In genomic region chr3:64954995-64955636, GRCh38 we compare ENCODE assay signal across 16 cellular contexts.
DNase-seq lines count a peak whose midpoint lies in the region; ATAC-seq, FAIRE-seq and TF ChIP-seq lines count a peak whose summit lies in the region.
"Had no signal": no experiment of that assay in that cellular context is flagged by ENCODE, and none has a peak within 500 bp of the region (broad histone marks: within the 10 kb centered on the region; RNA-seq: fewer than 3 reads in every experiment).

No MANE protein-coding gene starts in this region.

- H3K36me3 ChIP-seq in bronchial epithelial cell (ENCODE audit: control insufficient read depth, insufficient read depth, low read length) (no peaks in the 10 kb centered on the region), HepG2 (replicated peaks in 1 of 2; ENCODE audit: control insufficient read depth in 1 of 2, insufficient read depth in 2 of 2, low read length in 2 of 2) (no peaks in the 10 kb centered on the region), tibial artery (no peaks in the 10 kb centered on the region)
- H3K36me3 ChIP-seq: neutrophil, WERI-Rb-1 had no signal

- in situ Hi-C loops in HepG2 (cut with HindIII; ENCODE audit: extremely low pct_ligation_motif_present, low pct_unique_long_range_greater_than_20kb), result no loop called here
- in situ Hi-C loops in KBM-7 (cut with MboI; ENCODE audit: low pct_unique_long_range_greater_than_20kb, low sequenced_read_pairs), result no loop called here

- TF ChIP-seq POLR2A in HepG2 (IDR thresholded peaks at IDR 0.05; ENCODE audit: insufficient read depth in 1 of 2, low read depth in 2 of 2, low read length in 2 of 2), result no peak

- POLR2A ChIA-PET in HepG2 (lab: Yijun Ruan, JAX), result no interaction called here

- ATAC-seq in HepG2, result no peak

- TF ChIP-seq RAD21 in HepG2 (CRISPR knock-in tag; IDR thresholded peaks at IDR 0.05), result no peak

- H3K4me3 ChIP-seq in bronchial epithelial cell (ENCODE audit: low read depth, low read length), result no peak overlapping the region
- no peak overlapping the region for H3K4me3 ChIP-seq in HepG2 (replicated peaks in 1 of 3; ENCODE audit: insufficient read depth in 1 of 3, low read depth in 2 of 3, low read length in 3 of 3)
- H3K4me3 ChIP-seq in tibial artery, result no peak overlapping the region

- intact Hi-C loops in HepG2 (cut with micrococcal nuclease; ENCODE audit: unreplicated experiment), result no loop called here
- intact Hi-C loops in tibial artery (cut with DNase I; ENCODE audit: low total_unique reads), result no loop called here

- H3K27ac ChIP-seq in HepG2 (ENCODE audit: extremely low read length, insufficient read depth, low read length), result no peak overlapping the region
- H3K27ac ChIP-seq in tibial artery, result peak overlapping the region; percentile 10 to 49
- H3K27ac ChIP-seq: neutrophil, WERI-Rb-1 had no signal

- no peak overlapping the region for H2AFZ ChIP-seq in HepG2 (ENCODE audit: low read length)

- no peak for TF ChIP-seq CTCF in bronchial epithelial cell (IDR thresholded peaks at IDR 0.05; ENCODE audit: insufficient read depth, low read length, severe bottlenecking)
- no peak for TF ChIP-seq CTCF in HepG2 (CRISPR knock-in tag; IDR thresholded peaks at IDR 0.05)
- TF ChIP-seq CTCF in tibial artery (IDR thresholded peaks at IDR 0.05), result no peak

- no peak overlapping the region for H3K4me2 ChIP-seq in HepG2 (ENCODE audit: low read depth, low read length)

- WGBS in HepG2 (ENCODE audit: low lambda C conversion rate), result 0% methylated on average over 4 of the region's 4 CpGs

- CTCF ChIA-PET in HepG2 (lab: Yijun Ruan, JAX; ENCODE audit: low intra/inter-chr PET ratio, low total read pairs), result no interaction called here

- peak; percentile 23 to 52 for DNase-seq in NCI-H2081 (lab: John Stamatoyannopoulos, UW)
- no peak for DNase-seq in NCI-H2081 treated with DMSO at 0.1 percent for 48 hours (lab: John Stamatoyannopoulos, UW)
- DNase-seq in bronchial epithelial cell (ENCODE audit: low read depth), result peak; percentile 8
- DNase-seq in HepG2 (ENCODE audit: low spot score), result no peak
- DNase-seq in tibial artery, result peak; percentile 27 to 72
- DNase-seq in nucleus accumbens (lab: John Stamatoyannopoulos, UW), result no peak
- no peak for DNase-seq in KBM-7
- DNase-seq in NCI-H345 (lab: John Stamatoyannopoulos, UW), result no peak
- DNase-seq: activated naive CD8-positive, alpha-beta T cell treated with anti-CD3 and anti-CD28 coated beads, Interleukin-2, amount 10 ng/mL, durations not matched to agents 7 days and 5 days; HCEC 1CT; islet precursor cell; MM.1S; NCI-H524 treated with DMSO at 0.1 percent for 48 hours; WERI-Rb-1 had no signal

- H3K27me3 ChIP-seq in bronchial epithelial cell (ENCODE audit: control insufficient read depth, insufficient read depth, low read length), result peaks cover 6% of the 10 kb centered on the region
- no peaks in the 10 kb centered on the region for H3K27me3 ChIP-seq in HepG2 (ENCODE audit: control insufficient read depth in 1 of 2, insufficient read depth in 2 of 2, low read length in 2 of 2)
- H3K27me3 ChIP-seq in tibial artery, result no peaks in the 10 kb centered on the region
- H3K27me3 ChIP-seq: neutrophil had no signal

- H3K4me1 ChIP-seq in HepG2 (ENCODE audit: insufficient read depth, low read length) (no peaks in the 10 kb centered on the region), tibial artery (peaks cover 0 to 31% (median 16%) of the 10 kb centered on the region in 4 donors)

- H4K20me1 ChIP-seq in HepG2 (ENCODE audit: insufficient read depth, low read length), result no peaks in the 10 kb centered on the region

- H3K9me3 ChIP-seq in HepG2 (ENCODE audit: low read length) (no peaks in the 10 kb centered on the region), tibial artery (no peaks in the 10 kb centered on the region)
- H3K9me3 ChIP-seq: neutrophil had no signal

- FAIRE-seq in bronchial epithelial cell (lab: Jason Lieb, UNC) (no peak), HepG2 (lab: Jason Lieb, UNC) (no peak)
- FAIRE-seq: A204.1 had no signal

- no peaks in the 10 kb centered on the region for H3K79me2 ChIP-seq in HepG2 (ENCODE audit: insufficient read depth, low read length)

- BruUV-seq in HepG2 (replicated peaks; lab: Mats Ljungman, UMichigan), result no TSS peak

- TF ChIP-seq EP300 in HepG2 (IDR thresholded peaks at IDR 0.05; ENCODE audit: low read depth in 2 of 2, low read length in 2 of 2) (no peak), HepG2 (CRISPR knock-in tag; IDR thresholded peaks at IDR 0.05; ENCODE audit: borderline replicate concordance) (no peak)

- H3K9ac ChIP-seq in HepG2 (ENCODE audit: insufficient read depth, low read depth, low read length), result no peak overlapping the region

TF ChIP-seq in HepG2, 621 proteins besides CTCF, POLR2A, EP300 and RAD21:
- TF ChIP-seq, protein P1, sequence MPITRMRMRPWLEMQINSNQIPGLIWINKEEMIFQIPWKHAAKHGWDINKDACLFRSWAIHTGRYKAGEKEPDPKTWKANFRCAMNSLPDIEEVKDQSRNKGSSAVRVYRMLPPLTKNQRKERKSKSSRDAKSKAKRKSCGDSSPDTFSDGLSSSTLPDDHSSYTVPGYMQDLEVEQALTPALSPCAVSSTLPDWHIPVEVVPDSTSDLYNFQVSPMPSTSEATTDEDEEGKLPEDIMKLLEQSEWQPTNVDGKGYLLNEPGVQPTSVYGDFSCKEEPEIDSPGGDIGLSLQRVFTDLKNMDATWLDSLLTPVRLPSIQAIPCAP (CRISPR knock-in tag; IDR thresholded peaks at IDR 0.05; ENCODE audit: low read depth), result no peak
- TF ChIP-seq ATF7 (IDR thresholded peaks at IDR 0.05) (peak; percentile 51), ATF7 (CRISPR knock-in tag; IDR thresholded peaks at IDR 0.05) (no peak)

Comparison
In these comparisons a context has a peak if more than half of its experiments do, and no peak if none do; other contexts are left out.
1. DNase-seq: peak in NCI-H2081 (2 of 2), bronchial epithelial cell (single experiment) and tibial artery (2 of 2); none in NCI-H2081 treated with DMSO at 0.1 percent for 48 hours (single experiment), HepG2 (single experiment), nucleus accumbens (0 of 56), KBM-7 (single experiment) and NCI-H345 (single experiment).